ENCODE assay signal across 9 cellular contexts in genomic region chr7:124263232-124263827, GRCh38.
DNase-seq lines count a peak whose midpoint lies in the region; ATAC-seq, FAIRE-seq and TF ChIP-seq lines count a peak whose summit lies in the region.
"Had no signal": no experiment of that assay in that cellular context is flagged by ENCODE, and none has a peak within 500 bp of the region (broad histone marks: within the 10 kb centered on the region; RNA-seq: fewer than 3 reads in every experiment).

No MANE protein-coding gene starts in this region.

- DNase-seq in GM12865 (ENCODE audit: low read depth), result peak; percentile 75
- peak; percentile 58 for DNase-seq in bronchial epithelial cell (ENCODE audit: low read depth)
- no peak for DNase-seq in LoVo (ENCODE audit: low spot score)
- DNase-seq in endothelial cell (ENCODE audit: low spot score), result no peak
- DNase-seq in epidermal melanocyte (ENCODE audit: insufficient read length, low spot score), result no peak
- no peak for DNase-seq in spleen

- no peak overlapping the region for H3K27ac ChIP-seq in spleen

- no peak overlapping the region for H3K27ac Mint-ChIP-seq in endothelial cell (ENCODE audit: unreplicated experiment)

- H3K4me3 Mint-ChIP-seq in endothelial cell (ENCODE audit: unreplicated experiment), result no peak overlapping the region

- FAIRE-seq in bronchial epithelial cell (lab: Jason Lieb, UNC), result no peak
- FAIRE-seq: G401.6 had no signal

- H3K27me3 Mint-ChIP-seq in endothelial cell (ENCODE audit: unreplicated experiment), result no peaks in the 10 kb centered on the region

- no peaks in the 10 kb centered on the region for H3K9me3 ChIP-seq in spleen

- no peaks in the 10 kb centered on the region for H3K27me3 ChIP-seq in bronchial epithelial cell (ENCODE audit: control insufficient read depth, insufficient read depth, low read length)
- H3K27me3 ChIP-seq in spleen (replicated peaks in 1 of 7), result no peaks in the 10 kb centered on the region

- H3K36me3 Mint-ChIP-seq in endothelial cell (ENCODE audit: low read depth, unreplicated experiment), result no peaks in the 10 kb centered on the region

- intact Hi-C loops in spleen (cut with DNase I; ENCODE audit: low total_unique reads), result no loop called here

- no peaks in the 10 kb centered on the region for H3K4me1 ChIP-seq in spleen

- TF ChIP-seq CTCF in GM12865 (IDR thresholded peaks at IDR 0.05; ENCODE audit: insufficient read depth, low read depth, low read length, missing control alignments) (no peak), bronchial epithelial cell (IDR thresholded peaks at IDR 0.05; ENCODE audit: insufficient read depth, low read length, severe bottlenecking) (no peak), endothelial cell (IDR thresholded peaks at IDR 0.05; ENCODE audit: unreplicated experiment) (no peak), spleen (IDR thresholded peaks at IDR 0.05 in 8 of 11, conservative IDR thresholded peaks at IDR 0.05 in 3 of 11) (no peak)

- peak; percentile 91 for ATAC-seq in GM21528 (IDR thresholded peaks at IDR 0.05; ENCODE audit: low FRiP score, unreplicated experiment)
- ATAC-seq in HG03457 (IDR thresholded peaks at IDR 0.05; ENCODE audit: unreplicated experiment), result peak; percentile 98

- H3K4me1 Mint-ChIP-seq in endothelial cell (ENCODE audit: unreplicated experiment), result peaks cover 12% of the 10 kb centered on the region

- H3K36me3 ChIP-seq in bronchial epithelial cell (ENCODE audit: control insufficient read depth, insufficient read depth, low read length) (no peaks in the 10 kb centered on the region), spleen (no peaks in the 10 kb centered on the region)

- TF ChIP-seq POLR2A in spleen (IDR thresholded peaks at IDR 0.05), result no peak

- WGBS in spleen, 5 donors, result 74 to 83% (median 78%) methylated on average over 4 of the region's 4 CpGs

- H3K9me3 Mint-ChIP-seq in endothelial cell (ENCODE audit: unreplicated experiment), result no peaks in the 10 kb centered on the region

- H3K4me3 ChIP-seq in GM12865 (ENCODE audit: low read depth, low read length) (no peak overlapping the region), bronchial epithelial cell (ENCODE audit: low read depth, low read length) (no peak overlapping the region), spleen (no peak overlapping the region)

Comparison
In these comparisons a context has a peak if more than half of its experiments do, and no peak if none do; other contexts are left out.
1. DNase-seq: peak in GM12865 (single experiment) and bronchial epithelial cell (single experiment); none in LoVo (single experiment), endothelial cell (single experiment), epidermal melanocyte (single experiment) and spleen (single experiment).